In the genomic region with DNA sequence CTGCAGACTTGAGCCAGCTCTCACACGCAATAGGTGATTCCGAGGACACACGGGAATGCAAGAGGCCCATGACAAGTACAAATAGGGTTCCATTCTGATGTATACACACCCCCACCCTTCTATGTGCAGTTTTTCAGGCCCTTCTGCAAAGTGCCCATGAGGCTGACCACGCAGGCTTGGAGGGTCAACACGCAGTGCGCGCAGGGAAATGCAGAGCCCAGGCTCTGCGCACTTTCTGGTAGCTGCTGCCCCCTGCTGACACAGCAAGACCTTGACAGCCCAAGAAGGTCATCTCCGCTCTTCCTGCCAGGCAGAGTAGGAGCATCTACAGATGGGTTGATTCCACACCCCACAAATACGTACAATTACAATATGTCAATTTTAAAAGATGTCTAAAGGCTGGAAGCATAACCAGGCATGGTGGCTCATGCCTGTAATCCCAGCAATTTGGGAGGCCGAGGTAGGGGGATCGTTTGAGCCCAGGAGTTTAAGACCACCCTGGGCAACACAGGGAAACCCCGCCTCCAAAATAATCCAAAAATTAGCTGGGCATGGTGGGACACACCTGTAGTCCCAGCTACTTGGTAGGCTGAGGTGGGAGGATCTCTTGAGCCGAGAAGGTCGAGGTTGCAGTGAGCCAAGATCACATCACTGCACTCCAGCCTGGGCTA, we compare ENCODE assay signal across 8 cellular contexts. TPM values are rescaled to one million over a fixed set of nuclear protein-coding genes. Genes with fewer than 3 reads are reported as not detected.
DNase-seq lines count a peak whose midpoint lies in the region; ATAC-seq, FAIRE-seq and TF ChIP-seq lines count a peak whose summit lies in the region.

No MANE protein-coding gene starts in this region.

- peaks cover 24% of the 10 kb centered on the region for H4K20me1 ChIP-seq in astrocyte (ENCODE audit: insufficient read depth, low read length)

- H3K27me3 ChIP-seq in astrocyte (ENCODE audit: insufficient read depth, low read length) (no peaks in the 10 kb centered on the region), iPS DF 6.9 (ENCODE audit: control insufficient read depth, insufficient read depth, low read length) (no peaks in the 10 kb centered on the region)

- peaks cover 4% of the 10 kb centered on the region for H3K36me3 Mint-ChIP-seq in astrocyte (ENCODE audit: low read depth, unreplicated experiment)

- peaks cover 8% of the 10 kb centered on the region for H3K27me3 Mint-ChIP-seq in astrocyte (ENCODE audit: low read depth, unreplicated experiment)

- H3K27ac ChIP-seq in SK-N-MC: no peak overlapping the region
- H3K27ac ChIP-seq in astrocyte (ENCODE audit: low read depth, low read length): no peak overlapping the region
- H3K27ac ChIP-seq in iPS DF 6.9 (ENCODE audit: low read length): no peak overlapping the region

- no peak for FAIRE-seq in astrocyte (lab: Jason Lieb, UNC)

- no peaks in the 10 kb centered on the region for H3K4me1 Mint-ChIP-seq in astrocyte (ENCODE audit: low read depth, unreplicated experiment)

- H3K9ac ChIP-seq in SK-N-MC (ENCODE audit: insufficient read length) (no peak overlapping the region), astrocyte (ENCODE audit: low read length) (no peak overlapping the region)

- H3K4me1 ChIP-seq in astrocyte (ENCODE audit: insufficient read depth, low read length) (peaks cover 3% of the 10 kb centered on the region), iPS DF 6.9 (ENCODE audit: control insufficient read depth, insufficient read depth, low read length) (no peaks in the 10 kb centered on the region)

- H3K36me3 ChIP-seq in SK-N-MC (ENCODE audit: insufficient read depth, low read length): no peaks in the 10 kb centered on the region; the same call in 1 of the 2 replicates
- H3K36me3 ChIP-seq in astrocyte (ENCODE audit: insufficient read depth, low read length): no peaks in the 10 kb centered on the region
- 0 out of 2 replicates have a peak, but pooled peaks cover 6% of the 10 kb centered on the region for H3K36me3 ChIP-seq in iPS DF 6.9 (ENCODE audit: control insufficient read depth, insufficient read depth, low read length)

- H3K4me2 ChIP-seq in astrocyte (ENCODE audit: low read length): no peak overlapping the region

- H3K27ac Mint-ChIP-seq in astrocyte (ENCODE audit: unreplicated experiment): no peak overlapping the region

- no peaks in the 10 kb centered on the region for H3K79me2 ChIP-seq in astrocyte (ENCODE audit: insufficient read depth, low read length)

- no peak overlapping the region for H2AFZ ChIP-seq in astrocyte (ENCODE audit: low read depth, low read length)

- peak; percentile 37 for TF ChIP-seq CTCF in astrocyte (IDR thresholded peaks at IDR 0.05; ENCODE audit: insufficient read depth, low read depth, low read length)

- peak; percentile 82 for DNase-seq in DMS53 (lab: John Stamatoyannopoulos, UW)
- DNase-seq in SK-N-MC (ENCODE audit: low read depth, low spot score): peak; percentile 8
- no peak for DNase-seq in astrocyte (ENCODE audit: low read depth)
- DNase-seq in iPS DF 6.9 (ENCODE audit: low read depth, low spot score): peak; percentile 9
- DNase-seq in stimulated activated CD4-positive, alpha-beta T cell treated with anti-CD3 and anti-CD28 coated beads, Interleukin-1b, Interleukin-23, amount 100 ng/mL, for 24 hours (ENCODE audit: low read depth in 4 of 4, low spot score in 1 of 4): peak; percentile 15 to 35 (median 24)
- no peak for DNase-seq in glomerular visceral epithelial cell (ENCODE audit: extremely low spot score)

- H3K9me3 ChIP-seq in SK-N-MC (ENCODE audit: low read depth, low read length) (no peaks in the 10 kb centered on the region), astrocyte (ENCODE audit: insufficient read depth, low read depth, low read length) (no peaks in the 10 kb centered on the region), iPS DF 6.9 (ENCODE audit: control insufficient read depth, insufficient read depth, low read length) (peaks cover 2% of the 10 kb centered on the region)

- no peak overlapping the region for H3K4me3 Mint-ChIP-seq in astrocyte (ENCODE audit: unreplicated experiment)

- H3K4me3 ChIP-seq in SK-N-MC (no peak overlapping the region), astrocyte (ENCODE audit: insufficient read depth, low read depth, low read length) (no peak overlapping the region), iPS DF 6.9 (ENCODE audit: low read length) (no peak overlapping the region)

- WGBS in iPS DF 6.9 (ENCODE audit: insufficient coverage, insufficient read length): no CpG with 5 or more reads among the region's 15 CpGs

- H3K9me3 Mint-ChIP-seq in astrocyte (ENCODE audit: unreplicated experiment): peaks cover 3% of the 10 kb centered on the region

- peak; percentile 54 for ATAC-seq in GM19463 (IDR thresholded peaks at IDR 0.05; ENCODE audit: unreplicated experiment)
- ATAC-seq in HG03521 (IDR thresholded peaks at IDR 0.05; ENCODE audit: unreplicated experiment): peak; percentile 55

RNA-seq across cellular contexts. Expression of a gene that starts 18.5 kb away (rescaled TPM):
- 34.9 and 37.7 TPM in 2 replicates for total RNA-seq in astrocyte

RNA-seq across cellular contexts. Expression of a gene that starts 30.8 kb away (rescaled TPM):
- 16.2 and 20.6 TPM in 2 replicates for total RNA-seq in astrocyte

RNA-seq across cellular contexts. Expression of a gene that starts 51.6 kb away (rescaled TPM):
- total RNA-seq in astrocyte: not detected in 2 replicates

RNA-seq across cellular contexts. Expression of a gene that starts 51.7 kb away (rescaled TPM):
- total RNA-seq in astrocyte: 39.0 and 41.4 TPM in 2 replicates

Comparison
In these comparisons a context has a peak if more than half of its experiments do, and no peak if none do; other contexts are left out.
1. DNase-seq: peak in DMS53 (single experiment), SK-N-MC (single experiment), iPS DF 6.9 (single experiment) and stimulated activated CD4-positive, alpha-beta T cell treated with anti-CD3 and anti-CD28 coated beads, Interleukin-1b, Interleukin-23, amount 100 ng/mL, for 24 hours (4 of 4); none in astrocyte (single experiment) and glomerular visceral epithelial cell (single experiment).